ENCODE assay signal across 1 cellular context in genomic region chr2:161160226-161161073, GRCh38.
A peak's percentile ranks its signal among the peaks of the same experiment; 100 is the strongest.
TF ChIP-seq lines count a peak whose summit lies in the region.

TANK (plus strand) TSS chr2:161160428; CDS start chr2:161179663, 19,235 bp downstream.

TF ChIP-seq in HepG2, 621 proteins besides CTCF, POLR2A, EP300 and RAD21 (continued from another document and continues in another):
- TF ChIP-seq ZBTB10 (CRISPR knock-in tag; IDR thresholded peaks at IDR 0.05; ENCODE audit: borderline replicate concordance) (peak; percentile 77; the same call in 1 of the 2 replicates), RARG (CRISPR knock-in tag; IDR thresholded peaks at IDR 0.05; ENCODE audit: low read depth) (no peak; the same call in 1 of the 2 replicates), ZNF629 (CRISPR knock-in tag; conservative IDR thresholded peaks at IDR 0.05) (peak; percentile 1; the same call in 1 of the 2 replicates), PHF8 (CRISPR knock-in tag; IDR thresholded peaks at IDR 0.05) (peak; percentile 86), NCOA2 (CRISPR knock-in tag; IDR thresholded peaks at IDR 0.05) (peak; percentile 95), NFE2L2 (IDR thresholded peaks at IDR 0.05; ENCODE audit: low read length) (no peak; the same call in 1 of the 2 replicates), ZNF83 (CRISPR knock-in tag; IDR thresholded peaks at IDR 0.05; ENCODE audit: borderline replicate concordance) (no peak), CHD2 (IDR thresholded peaks at IDR 0.05; ENCODE audit: low read depth, low read length) (peak; percentile 32; the same call in 1 of the 2 replicates), RNF2 (conservative IDR thresholded peaks at IDR 0.05; ENCODE audit: low read depth) (peak; percentile 66; the same call in 1 of the 2 replicates), NFRKB (IDR thresholded peaks at IDR 0.05) (peak; percentile 60; the same call in 1 of the 2 replicates), ZNF558 (CRISPR knock-in tag; IDR thresholded peaks at IDR 0.05; ENCODE audit: borderline replicate concordance) (peak; percentile 95), MYPOP (CRISPR knock-in tag; IDR thresholded peaks at IDR 0.05) (peak; percentile 94), ATF7 (IDR thresholded peaks at IDR 0.05) (peak; percentile 87), ATF7 (CRISPR knock-in tag; IDR thresholded peaks at IDR 0.05) (peak; percentile 91; the same call in 1 of the 2 replicates), ZNF569 (CRISPR knock-in tag; IDR thresholded peaks at IDR 0.05; ENCODE audit: borderline replicate concordance) (no peak; the same call in 1 of the 2 replicates), ZNF546 (CRISPR knock-in tag; conservative IDR thresholded peaks at IDR 0.05) (peak; percentile 92; the same call in 1 of the 2 replicates), FOXP1 (IDR thresholded peaks at IDR 0.05) (peak; percentile 94), FOXP1 (CRISPR knock-in tag; IDR thresholded peaks at IDR 0.05) (peak; percentile 98), ZNF160 (CRISPR knock-in tag; IDR thresholded peaks at IDR 0.05) (peak; percentile 67), HDAC1 (CRISPR knock-in tag; IDR thresholded peaks at IDR 0.05) (peak; percentile 89), MIXL1 (CRISPR knock-in tag; IDR thresholded peaks at IDR 0.05) (peak; percentile 92), SETDB1 (CRISPR knock-in tag; IDR thresholded peaks at IDR 0.05; ENCODE audit: borderline replicate concordance) (no peak), ZNF850 (CRISPR knock-in tag; conservative IDR thresholded peaks at IDR 0.05) (no peak), ATF6 (CRISPR knock-in tag; conservative IDR thresholded peaks at IDR 0.05) (no peak), NFKB2 (CRISPR knock-in tag; IDR thresholded peaks at IDR 0.05; ENCODE audit: borderline replicate concordance) (peak; percentile 75; the same call in 1 of the 2 replicates), ZNF652 (CRISPR knock-in tag; IDR thresholded peaks at IDR 0.05; ENCODE audit: borderline replicate concordance, low read depth) (peak; percentile 97), SP2 (CRISPR knock-in tag; IDR thresholded peaks at IDR 0.05) (no peak; the same call in 1 of the 2 replicates), ZNF792 (CRISPR knock-in tag; IDR thresholded peaks at IDR 0.05) (peak; percentile 89), SRF (IDR thresholded peaks at IDR 0.05; ENCODE audit: low read depth, low read length) (0 out of 2 replicates have a peak, but pooled peaks have one; percentile 13), CREBL2 (CRISPR knock-in tag; IDR thresholded peaks at IDR 0.05; ENCODE audit: borderline replicate concordance) (peak; percentile 34; the same call in 1 of the 2 replicates), STAT6 (CRISPR knock-in tag; IDR thresholded peaks at IDR 0.05; ENCODE audit: borderline replicate concordance) (peak; percentile 4; the same call in 1 of the 2 replicates), ZBTB7B (CRISPR knock-in tag; IDR thresholded peaks at IDR 0.05) (peak; percentile 66; the same call in 1 of the 2 replicates), ARID4A (CRISPR knock-in tag; IDR thresholded peaks at IDR 0.05; ENCODE audit: borderline replicate concordance) (peak; percentile 90), ZNF557 (CRISPR knock-in tag; IDR thresholded peaks at IDR 0.05) (no peak; the same call in 1 of the 2 replicates), ZNF674 (CRISPR knock-in tag; IDR thresholded peaks at IDR 0.05; ENCODE audit: low read depth) (peak; percentile 45; the same call in 1 of the 2 replicates), ZIK1 (CRISPR knock-in tag; IDR thresholded peaks at IDR 0.05; ENCODE audit: borderline replicate concordance, low read depth) (peak; percentile 83), HNRNPL (IDR thresholded peaks at IDR 0.05; ENCODE audit: low read depth, low read length) (peak; percentile 69; the same call in 1 of the 2 replicates), ONECUT2 (CRISPR knock-in tag; IDR thresholded peaks at IDR 0.05) (peak; percentile 83), HNRNPK (IDR thresholded peaks at IDR 0.05; ENCODE audit: low read depth, low read length, poor library complexity, severe bottlenecking) (no peak), ZGPAT (CRISPR knock-in tag; IDR thresholded peaks at IDR 0.05) (peak; percentile 97), GMEB2 (CRISPR knock-in tag; IDR thresholded peaks at IDR 0.05; ENCODE audit: low read depth) (no peak), ZFP62 (CRISPR knock-in tag; IDR thresholded peaks at IDR 0.05) (no peak), TGIF2 (CRISPR knock-in tag; IDR thresholded peaks at IDR 0.05) (peak; percentile 95), NFYB (CRISPR knock-in tag; IDR thresholded peaks at IDR 0.05) (peak; percentile 55), ZNF3 (CRISPR knock-in tag; IDR thresholded peaks at IDR 0.05) (peak; percentile 41; the same call in 1 of the 2 replicates), HMGA1 (CRISPR knock-in tag; conservative IDR thresholded peaks at IDR 0.05) (no peak), ZNF367 (CRISPR knock-in tag; IDR thresholded peaks at IDR 0.05; ENCODE audit: borderline replicate concordance) (peak; percentile 79; the same call in 1 of the 2 replicates), CREB3 (CRISPR knock-in tag; IDR thresholded peaks at IDR 0.05) (peak; percentile 94), NR0B2 (CRISPR knock-in tag; IDR thresholded peaks at IDR 0.05) (no peak), ZNF670 (CRISPR knock-in tag; IDR thresholded peaks at IDR 0.05; ENCODE audit: borderline replicate concordance) (no peak)
